In the genomic region with DNA sequence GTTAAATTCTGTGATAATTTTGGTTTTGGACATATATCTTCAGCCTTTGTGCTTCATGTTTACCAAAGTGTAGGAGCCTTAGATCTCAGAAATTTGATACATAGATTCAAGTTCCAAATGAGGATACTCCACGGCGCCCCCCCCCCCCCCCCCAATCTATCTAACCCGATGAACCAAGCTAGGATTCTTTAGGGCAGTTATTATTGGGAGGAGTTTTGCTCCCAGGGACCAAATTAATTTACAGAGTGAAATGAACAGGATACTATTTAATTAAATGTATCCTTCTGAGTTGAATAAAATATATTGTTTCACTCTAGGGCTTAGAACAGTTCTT, we compare ENCODE assay signal across 1 cellular context.
TF ChIP-seq lines count a peak whose summit lies in the region.

No MANE protein-coding gene starts in this region.

TF ChIP-seq in GM12878, 131 proteins besides CTCF, POLR2A, EP300 and RAD21:
- TF ChIP-seq TCF7 (IDR thresholded peaks at IDR 0.05; ENCODE audit: borderline replicate concordance) (no peak), CREM (IDR thresholded peaks at IDR 0.05; ENCODE audit: low read depth) (no peak), JUNB (IDR thresholded peaks at IDR 0.05) (no peak), NFXL1 (IDR thresholded peaks at IDR 0.05; ENCODE audit: borderline replicate concordance) (no peak), RFX5 (IDR thresholded peaks at IDR 0.05; ENCODE audit: low read depth, low read length) (no peak), NKRF (conservative IDR thresholded peaks at IDR 0.05) (no peak), RB1 (IDR thresholded peaks at IDR 0.05; ENCODE audit: borderline replicate concordance) (no peak), LARP7 (IDR thresholded peaks at IDR 0.05) (no peak), RUNX3 (IDR thresholded peaks at IDR 0.05; ENCODE audit: low read length) (no peak), USF2 (IDR thresholded peaks at IDR 0.05; ENCODE audit: borderline replicate concordance, low read depth, low read length) (no peak), HCFC1 (IDR thresholded peaks at IDR 0.05; ENCODE audit: low read length) (no peak), BACH1 (IDR thresholded peaks at IDR 0.05; ENCODE audit: borderline replicate concordance) (no peak), MYC (IDR thresholded peaks at IDR 0.05; ENCODE audit: insufficient read depth, insufficient read length, insufficient replicate concordance, low read length, severe bottlenecking) (no peak), FOS (IDR thresholded peaks at IDR 0.05; ENCODE audit: borderline replicate concordance, extremely low read depth, insufficient read length) (no peak), PML (IDR thresholded peaks at IDR 0.05; ENCODE audit: low read length) (no peak), KLF5 (IDR thresholded peaks at IDR 0.05; ENCODE audit: partially characterized antibody) (no peak)
- TF ChIP-seq, protein P1, sequence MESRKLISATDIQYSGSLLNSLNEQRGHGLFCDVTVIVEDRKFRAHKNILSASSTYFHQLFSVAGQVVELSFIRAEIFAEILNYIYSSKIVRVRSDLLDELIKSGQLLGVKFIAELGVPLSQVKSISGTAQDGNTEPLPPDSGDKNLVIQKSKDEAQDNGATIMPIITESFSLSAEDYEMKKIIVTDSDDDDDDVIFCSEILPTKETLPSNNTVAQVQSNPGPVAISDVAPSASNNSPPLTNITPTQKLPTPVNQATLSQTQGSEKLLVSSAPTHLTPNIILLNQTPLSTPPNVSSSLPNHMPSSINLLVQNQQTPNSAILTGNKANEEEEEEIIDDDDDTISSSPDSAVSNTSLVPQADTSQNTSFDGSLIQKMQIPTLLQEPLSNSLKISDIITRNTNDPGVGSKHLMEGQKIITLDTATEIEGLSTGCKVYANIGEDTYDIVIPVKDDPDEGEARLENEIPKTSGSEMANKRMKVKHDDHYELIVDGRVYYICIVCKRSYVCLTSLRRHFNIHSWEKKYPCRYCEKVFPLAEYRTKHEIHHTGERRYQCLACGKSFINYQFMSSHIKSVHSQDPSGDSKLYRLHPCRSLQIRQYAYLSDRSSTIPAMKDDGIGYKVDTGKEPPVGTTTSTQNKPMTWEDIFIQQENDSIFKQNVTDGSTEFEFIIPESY (IDR thresholded peaks at IDR 0.05) = no peak
